In the genomic region with DNA sequence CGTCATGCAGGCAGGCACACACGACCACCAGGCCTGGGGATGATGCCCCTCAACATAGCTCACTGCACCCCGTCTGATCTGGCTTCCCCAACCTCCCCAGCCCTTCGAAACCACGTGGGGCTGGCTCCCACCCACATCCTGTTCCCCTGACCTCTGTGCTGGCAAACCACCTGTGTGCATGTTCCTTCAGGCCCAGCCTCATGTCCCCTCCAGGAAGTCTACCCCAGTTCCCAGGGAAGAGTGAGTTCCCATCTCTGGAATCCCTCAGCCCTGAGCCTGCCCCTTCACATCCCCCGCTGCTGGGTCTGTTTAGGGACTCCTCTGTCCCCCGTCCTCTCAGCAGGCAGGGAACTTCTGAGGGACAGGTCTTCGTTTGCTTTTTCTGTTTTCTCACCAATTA, we compare ENCODE assay signal across 1 cellular context.
TF ChIP-seq lines count a peak whose summit lies in the region.

No MANE protein-coding gene starts in this region.

TF ChIP-seq in IMR-90, 13 proteins besides CTCF, POLR2A, EP300 and RAD21:
- TF ChIP-seq, protein P1, sequence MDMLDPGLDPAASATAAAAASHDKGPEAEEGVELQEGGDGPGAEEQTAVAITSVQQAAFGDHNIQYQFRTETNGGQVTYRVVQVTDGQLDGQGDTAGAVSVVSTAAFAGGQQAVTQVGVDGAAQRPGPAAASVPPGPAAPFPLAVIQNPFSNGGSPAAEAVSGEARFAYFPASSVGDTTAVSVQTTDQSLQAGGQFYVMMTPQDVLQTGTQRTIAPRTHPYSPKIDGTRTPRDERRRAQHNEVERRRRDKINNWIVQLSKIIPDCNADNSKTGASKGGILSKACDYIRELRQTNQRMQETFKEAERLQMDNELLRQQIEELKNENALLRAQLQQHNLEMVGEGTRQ (IDR thresholded peaks at IDR 0.05; ENCODE audit: low read depth, low read length) = no peak
